In the genomic region with DNA sequence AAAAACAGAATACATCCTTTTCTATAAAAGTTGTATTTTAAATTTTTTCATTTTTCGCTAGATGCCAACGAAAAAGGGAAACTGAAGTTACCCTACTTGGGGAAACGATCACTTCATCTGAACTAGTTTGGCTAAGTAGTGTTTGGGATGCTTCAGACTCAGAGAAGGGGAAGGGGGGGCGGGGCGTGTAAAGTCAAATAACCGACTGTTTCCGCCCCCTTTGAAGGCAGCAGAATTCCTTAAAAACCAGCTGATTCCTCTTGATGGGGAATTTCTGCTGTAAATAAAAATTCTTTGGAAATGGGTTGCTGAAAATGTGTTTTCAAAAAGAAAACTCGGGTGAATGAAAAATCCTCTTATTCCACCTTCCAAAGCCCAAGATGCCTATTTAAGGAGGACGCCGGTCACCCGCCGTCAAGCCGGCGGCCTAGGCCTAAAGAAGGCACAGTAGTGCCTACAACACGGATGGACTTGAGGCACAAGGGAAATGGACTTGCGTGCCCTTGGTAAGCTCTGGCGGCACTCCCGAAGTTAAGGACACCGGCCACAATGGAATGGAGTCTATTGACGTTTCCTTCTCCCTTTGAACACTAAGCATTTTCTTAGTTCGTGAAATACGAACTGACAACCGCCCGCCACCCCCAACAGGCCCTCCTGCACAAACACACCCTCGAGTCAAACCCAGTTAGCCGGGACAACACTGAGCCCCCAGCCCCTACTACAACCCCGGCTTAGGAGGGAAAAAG, we compare ENCODE assay signal across 8 cellular contexts.
DNase-seq lines count a peak whose midpoint lies in the region; ATAC-seq and TF ChIP-seq lines count a peak whose summit lies in the region.

No MANE protein-coding gene starts in this region.

- TF ChIP-seq CTCF in Loucy (conservative IDR thresholded peaks at IDR 0.05; ENCODE audit: low read length), result no peak
- no peak for TF ChIP-seq CTCF in SU-DHL-6 (IDR thresholded peaks at IDR 0.05; ENCODE audit: insufficient read depth, low read length, poor library complexity, severe bottlenecking)

- H3K4me2 ChIP-seq in Loucy (ENCODE audit: low read depth, low read length, poor library complexity, severe bottlenecking), result peak overlapping the region; percentile 74
- H3K4me2 ChIP-seq in SU-DHL-6 (ENCODE audit: low read depth, low read length, poor library complexity, severe bottlenecking), result peak overlapping the region; percentile 94

- H3K9ac ChIP-seq in Loucy (ENCODE audit: low read depth, low read length, poor library complexity, severe bottlenecking) (peak overlapping the region; percentile 74), SU-DHL-6 (ENCODE audit: low read length) (peak overlapping the region; percentile 69)

- peak overlapping the region; percentile 81 for H3K27ac ChIP-seq in SU-DHL-6 (ENCODE audit: low read depth, low read length)
- H3K27ac ChIP-seq in caudate nucleus (ENCODE audit: low read depth, low read length), result peak overlapping the region; percentile 85

- H3K9me2 ChIP-seq in Loucy (replicated peaks; ENCODE audit: low read depth, low read length), result no peaks in the 10 kb centered on the region
- no peaks in the 10 kb centered on the region for H3K9me2 ChIP-seq in SU-DHL-6 (replicated peaks; ENCODE audit: insufficient read depth, low read length)

- DNase-seq in ELR (ENCODE audit: low read depth), result peak; percentile 80
- DNase-seq in caudate nucleus (lab: John Stamatoyannopoulos, UW), result peak in 36 of 61 donors; percentile 2 to 61 (median 24)
- peak; percentile 56 for DNase-seq in iPS-NIHi7 (ENCODE audit: extremely low spot score)
- no peak for DNase-seq in skeletal muscle cell (ENCODE audit: low read depth)

- H3K36me3 ChIP-seq in Loucy (ENCODE audit: insufficient read depth, low read length) (no peaks in the 10 kb centered on the region), SU-DHL-6 (ENCODE audit: low read length) (0 out of 2 replicates have a peak, but pooled peaks cover 7% of the 10 kb centered on the region)

- H3K9me3 ChIP-seq in Loucy (ENCODE audit: insufficient read depth, low read depth, low read length) (no peaks in the 10 kb centered on the region), SU-DHL-6 (ENCODE audit: insufficient read depth, low read length) (no peaks in the 10 kb centered on the region)

- H3K4me3 ChIP-seq in Loucy (ENCODE audit: low read length, poor library complexity, severe bottlenecking), result peak overlapping the region; percentile 80
- peak overlapping the region; percentile 93 for H3K4me3 ChIP-seq in SU-DHL-6 (ENCODE audit: insufficient read depth, low read length, poor library complexity, severe bottlenecking)
- peak overlapping the region; percentile 93 for H3K4me3 ChIP-seq in skeletal muscle cell (ENCODE audit: low read depth, low read length)

- ATAC-seq in GM21367 (IDR thresholded peaks at IDR 0.05; ENCODE audit: unreplicated experiment) (no peak), GM21390 (IDR thresholded peaks at IDR 0.05; ENCODE audit: unreplicated experiment) (no peak)

- H3K27me3 ChIP-seq in Loucy (ENCODE audit: insufficient read depth, low read length, poor library complexity, severe bottlenecking) (no peaks in the 10 kb centered on the region), SU-DHL-6 (ENCODE audit: low read length) (no peaks in the 10 kb centered on the region)

- H4K20me1 ChIP-seq in Loucy (ENCODE audit: insufficient read depth, low read length, poor library complexity, severe bottlenecking), result peaks cover 52% of the 10 kb centered on the region
- peaks cover 17% of the 10 kb centered on the region for H4K20me1 ChIP-seq in SU-DHL-6 (ENCODE audit: low read depth, low read length)

- H3F3A ChIP-seq in Loucy (ENCODE audit: low read depth), result no peaks in the 10 kb centered on the region
- peaks cover 19% of the 10 kb centered on the region for H3F3A ChIP-seq in SU-DHL-6 (ENCODE audit: insufficient read depth)

- H2AFZ ChIP-seq in Loucy (ENCODE audit: low read length) (0 out of 2 replicates have a peak overlapping the region, but pooled peaks have one; percentile 72), SU-DHL-6 (ENCODE audit: low read depth, low read length, severe bottlenecking) (no peak overlapping the region)

- H3K4me1 ChIP-seq in Loucy (ENCODE audit: insufficient read depth, low read length, poor library complexity, severe bottlenecking), result peaks cover 33% of the 10 kb centered on the region

- H3K79me2 ChIP-seq in Loucy (ENCODE audit: insufficient read depth, low read length) (peaks cover 64% of the 10 kb centered on the region), SU-DHL-6 (ENCODE audit: insufficient read depth, low read length) (peaks cover 64% of the 10 kb centered on the region)
